In the genomic region with DNA sequence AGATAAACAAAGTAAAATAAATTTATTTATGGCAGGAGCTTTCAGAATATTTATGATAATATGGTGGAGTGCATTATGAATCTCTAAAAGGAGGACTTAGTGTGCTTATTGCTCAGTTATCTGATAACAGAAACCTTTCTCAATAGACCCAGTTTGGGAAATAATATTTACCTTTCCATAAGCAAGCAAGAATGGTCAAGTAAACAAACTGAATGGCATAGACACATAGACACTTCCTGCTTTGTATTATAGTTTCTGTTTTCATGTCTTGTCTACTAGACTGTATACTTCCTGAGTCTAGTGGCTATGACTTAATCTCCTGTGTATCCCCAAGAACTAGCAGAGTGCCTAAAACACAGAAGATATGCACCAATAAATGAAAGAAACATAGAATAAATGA, we compare ENCODE assay signal across 13 cellular contexts.
A peak's percentile ranks its signal among the peaks of the same experiment; 100 is the strongest.
DNase-seq lines count a peak whose midpoint lies in the region; ATAC-seq and TF ChIP-seq lines count a peak whose summit lies in the region.
"Had no signal": no experiment of that assay in that cellular context is flagged by ENCODE, and none has a peak within 500 bp of the region (broad histone marks: within the 10 kb centered on the region; RNA-seq: fewer than 3 reads in every experiment).

No MANE protein-coding gene starts in this region.

- no peak overlapping the region for H3K27ac Mint-ChIP-seq in activated T-helper 17 cell treated with anti-CD3 and anti-CD28 coated beads, Interleukin-2, amount 50 U/mL, for 72 hours
- H3K27ac Mint-ChIP-seq in type B pancreatic cell, result no peak overlapping the region
- H3K27ac Mint-ChIP-seq: T-helper 2 cell treated with Interferon-gamma antibody and Interleukin-4, amounts not matched to agents 5 μg/mL and 100 μg/mL, for 36 hours had no signal

- H3K27me3 Mint-ChIP-seq in activated T-helper 17 cell treated with anti-CD3 and anti-CD28 coated beads, Interleukin-2, amount 50 U/mL, for 72 hours, result peaks cover 14% of the 10 kb centered on the region
- no peaks in the 10 kb centered on the region for H3K27me3 Mint-ChIP-seq in type B pancreatic cell

- ATAC-seq in GM18502 (IDR thresholded peaks at IDR 0.05; ENCODE audit: poor library complexity, unreplicated experiment) (peak; percentile 61), GM21390 (IDR thresholded peaks at IDR 0.05; ENCODE audit: unreplicated experiment) (peak; percentile 43), HG03175 (IDR thresholded peaks at IDR 0.05; ENCODE audit: unreplicated experiment) (peak; percentile 59), HG02610 (IDR thresholded peaks at IDR 0.05; ENCODE audit: unreplicated experiment) (no peak)
- peak; percentile 36 for ATAC-seq in activated T-helper 17 cell treated with anti-CD3 and anti-CD28 coated beads, Interleukin-2, amount 50 U/mL, for 72 hours (replicated peaks)
- ATAC-seq in activated CD4-positive, CD25-positive, alpha-beta regulatory T cell treated with anti-CD3 and anti-CD28 coated beads, Interleukin-2, amount 50 U/mL, for 24 hours, result no peak
- ATAC-seq: naive thymus-derived CD8-positive, alpha-beta T cell had no signal

- H3K9me3 Mint-ChIP-seq in activated T-helper 17 cell treated with anti-CD3 and anti-CD28 coated beads, Interleukin-2, amount 50 U/mL, for 72 hours, result no peaks in the 10 kb centered on the region
- no peaks in the 10 kb centered on the region for H3K9me3 Mint-ChIP-seq in type B pancreatic cell
- H3K9me3 Mint-ChIP-seq: naive thymus-derived CD8-positive, alpha-beta T cell; T-helper 2 cell treated with Interferon-gamma antibody and Interleukin-4, amounts not matched to agents 5 μg/mL and 100 μg/mL, for 36 hours had no signal

- no peaks in the 10 kb centered on the region for H3K36me3 Mint-ChIP-seq in activated T-helper 17 cell treated with anti-CD3 and anti-CD28 coated beads, Interleukin-2, amount 50 U/mL, for 72 hours (ENCODE audit: low read depth)
- no peaks in the 10 kb centered on the region for H3K36me3 Mint-ChIP-seq in type B pancreatic cell
- H3K36me3 Mint-ChIP-seq: naive thymus-derived CD8-positive, alpha-beta T cell had no signal

- no peak for DNase-seq in AG08395 (ENCODE audit: low spot score)
- no peak for DNase-seq in type B pancreatic cell (ENCODE audit: extremely low spot score, unreplicated experiment)
- DNase-seq: activated gamma-delta T cell treated with Interleukin-2 at 50 U/mL for 16 hours; hippocampal formation; naive thymus-derived CD8-positive, alpha-beta T cell; stimulated activated CD4-positive, alpha-beta T cell treated with anti-CD3 and anti-CD28 coated beads, Interleukin-1b, Interleukin-23, amount 100 ng/mL, for 48 hours had no signal

- no peak overlapping the region for H3K4me3 Mint-ChIP-seq in activated T-helper 17 cell treated with anti-CD3 and anti-CD28 coated beads, Interleukin-2, amount 50 U/mL, for 72 hours
- no peak overlapping the region for H3K4me3 Mint-ChIP-seq in type B pancreatic cell
- H3K4me3 Mint-ChIP-seq: T-helper 2 cell treated with Interferon-gamma antibody and Interleukin-4, amounts not matched to agents 5 μg/mL and 100 μg/mL, for 36 hours had no signal

- H3K4me1 Mint-ChIP-seq in activated T-helper 17 cell treated with anti-CD3 and anti-CD28 coated beads, Interleukin-2, amount 50 U/mL, for 72 hours, result peaks cover 14% of the 10 kb centered on the region
- peaks cover 13% of the 10 kb centered on the region for H3K4me1 Mint-ChIP-seq in type B pancreatic cell (ENCODE audit: unreplicated experiment)

- TF ChIP-seq CTCF in type B pancreatic cell (conservative IDR thresholded peaks at IDR 0.05), result no peak

Comparison
In these comparisons a context has a peak if more than half of its experiments do, and no peak if none do; other contexts are left out.
1. ATAC-seq: peak in GM18502 (single experiment), GM21390 (single experiment), HG03175 (single experiment) and activated T-helper 17 cell treated with anti-CD3 and anti-CD28 coated beads, Interleukin-2, amount 50 U/mL, for 72 hours (single experiment); none in HG02610 (single experiment) and activated CD4-positive, CD25-positive, alpha-beta regulatory T cell treated with anti-CD3 and anti-CD28 coated beads, Interleukin-2, amount 50 U/mL, for 24 hours (0 of 2).